20 cellular contexts compared by ENCODE assay signal in genomic region chr1:161009602-161010211, GRCh38. TPM values are rescaled to one million over a fixed set of nuclear protein-coding genes. Genes with fewer than 3 reads are reported as not detected.
A peak's percentile ranks its signal among the peaks of the same experiment; 100 is the strongest.
DNase-seq lines count a peak whose midpoint lies in the region; ATAC-seq, FAIRE-seq and TF ChIP-seq lines count a peak whose summit lies in the region.
"Had no signal": no experiment of that assay in that cellular context is flagged by ENCODE, and none has a peak within 500 bp of the region (broad histone marks: within the 10 kb centered on the region; RNA-seq: fewer than 3 reads in every experiment).

No MANE protein-coding gene starts in this region.

- 94% methylated on average over 7 of the region's 7 CpGs for WGBS in HepG2 (ENCODE audit: low lambda C conversion rate)
- 88% methylated on average over 7 of the region's 7 CpGs for WGBS in right lobe of liver (ENCODE audit: insufficient coverage, low coverage, low lambda C conversion rate, missing lambda C conversion rate)

- H3K9me3 ChIP-seq in HepG2 (ENCODE audit: low read length): no peaks in the 10 kb centered on the region
- no peaks in the 10 kb centered on the region for H3K9me3 ChIP-seq in right lobe of liver

- H3K4me3 Mint-ChIP-seq in activated T-helper 17 cell treated with anti-CD3 and anti-CD28 coated beads, Interleukin-2, amount 50 U/mL, for 72 hours: peak overlapping the region; percentile 28
- no peak overlapping the region for H3K4me3 Mint-ChIP-seq in mesothelial cell of epicardium
- H3K4me3 Mint-ChIP-seq: CD4-positive, alpha-beta memory T cell had no signal

- TF ChIP-seq EP300 in HepG2 (IDR thresholded peaks at IDR 0.05; ENCODE audit: low read depth in 2 of 2, low read length in 2 of 2) (no peak), HepG2 (CRISPR knock-in tag; IDR thresholded peaks at IDR 0.05; ENCODE audit: borderline replicate concordance) (no peak)

- BruUV-seq in HepG2 (replicated peaks; lab: Mats Ljungman, UMichigan): no TSS peak

- CTCF ChIA-PET in HepG2 (lab: Yijun Ruan, JAX; ENCODE audit: low intra/inter-chr PET ratio, low total read pairs): no interaction called here

- H3K27me3 ChIP-seq in HepG2 (ENCODE audit: control insufficient read depth in 1 of 2, insufficient read depth in 2 of 2, low read length in 2 of 2) (no peaks in the 10 kb centered on the region), right lobe of liver (no peaks in the 10 kb centered on the region)

- H4K20me1 ChIP-seq in HepG2 (ENCODE audit: insufficient read depth, low read length): no peaks in the 10 kb centered on the region

- H3K27me3 Mint-ChIP-seq in activated T-helper 17 cell treated with anti-CD3 and anti-CD28 coated beads, Interleukin-2, amount 50 U/mL, for 72 hours: no peaks in the 10 kb centered on the region
- H3K27me3 Mint-ChIP-seq in mesothelial cell of epicardium (ENCODE audit: low read depth): no peaks in the 10 kb centered on the region
- H3K27me3 Mint-ChIP-seq: CD4-positive, alpha-beta memory T cell had no signal

- no peak overlapping the region for H3K4me2 ChIP-seq in HepG2 (ENCODE audit: low read depth, low read length)
- H3K4me2 ChIP-seq: KMS-11 had no signal

- H3K4me1 Mint-ChIP-seq in activated T-helper 17 cell treated with anti-CD3 and anti-CD28 coated beads, Interleukin-2, amount 50 U/mL, for 72 hours: peaks cover 30% of the 10 kb centered on the region
- H3K4me1 Mint-ChIP-seq in mesothelial cell of epicardium: peaks cover 36% of the 10 kb centered on the region

- H3K27ac Mint-ChIP-seq in activated T-helper 17 cell treated with anti-CD3 and anti-CD28 coated beads, Interleukin-2, amount 50 U/mL, for 72 hours: peak overlapping the region; percentile 58
- peak overlapping the region; percentile 91 for H3K27ac Mint-ChIP-seq in mesothelial cell of epicardium

- H3K4me1 ChIP-seq in HepG2 (ENCODE audit: insufficient read depth, low read length) (peaks cover 32% of the 10 kb centered on the region), right lobe of liver (peaks cover 0 to 40% (median 18%) of the 10 kb centered on the region in 4 donors)

- H3K36me3 ChIP-seq in HepG2 (replicated peaks in 1 of 2; ENCODE audit: control insufficient read depth in 1 of 2, insufficient read depth in 2 of 2, low read length in 2 of 2) (peaks cover 0 to 4% of the 10 kb centered on the region in 2 experiments; a peak in 1 of 5 replicates), right lobe of liver (no peaks in the 10 kb centered on the region)

- ATAC-seq in HepG2: no peak
- no peak for ATAC-seq in right lobe of liver
- no peak for ATAC-seq in activated T-helper 17 cell treated with anti-CD3 and anti-CD28 coated beads, Interleukin-2, amount 50 U/mL, for 72 hours (replicated peaks)
- ATAC-seq: Panc1 had no signal

- H3K79me2 ChIP-seq in HepG2 (ENCODE audit: insufficient read depth, low read length): peaks cover 55% of the 10 kb centered on the region

- H3K4me3 ChIP-seq in HepG2 (replicated peaks in 1 of 3; ENCODE audit: insufficient read depth in 1 of 3, low read depth in 2 of 3, low read length in 3 of 3) (no peak overlapping the region), right lobe of liver (no peak overlapping the region)

- no peak for TF ChIP-seq POLR2A in HepG2 (IDR thresholded peaks at IDR 0.05; ENCODE audit: insufficient read depth in 1 of 2, low read depth in 2 of 2, low read length in 2 of 2)
- TF ChIP-seq POLR2A in right lobe of liver (IDR thresholded peaks at IDR 0.05): no peak

- POLR2A ChIA-PET in HepG2 (lab: Yijun Ruan, JAX): no interaction called here

- H3K27ac ChIP-seq in HepG2 (ENCODE audit: extremely low read length, insufficient read depth, low read length) (no peak overlapping the region), right lobe of liver (peak overlapping the region in 1 of 3 donors; percentile 2)
- H3K27ac ChIP-seq: HL-60, KMS-11 had no signal

- DNase-seq in HepG2 (ENCODE audit: low spot score): no peak
- DNase-seq in right lobe of liver: no peak
- DNase-seq in mesothelial cell of epicardium (ENCODE audit: low spot score in 2 of 2, unreplicated experiment in 2 of 2): no peak
- no peak for DNase-seq in NCI-H82 (lab: John Stamatoyannopoulos, UW)
- no peak for DNase-seq in D721Med (ENCODE audit: insufficient read length, low spot score)
- no peak for DNase-seq in NCI-H1436 treated with DMSO at 0.1 percent for 48 hours (lab: John Stamatoyannopoulos, UW)
- DNase-seq: ACHN; CD4-positive, alpha-beta memory T cell; DND-41; GDM1; GOT3; NCI-H1105 treated with DMSO at 0.1 percent for 48 hours; NCI-H187 treated with DMSO at 0.1 percent for 48 hours; NCI-H446; SHP77 had no signal

- peaks cover 37% of the 10 kb centered on the region for H3K36me3 Mint-ChIP-seq in activated T-helper 17 cell treated with anti-CD3 and anti-CD28 coated beads, Interleukin-2, amount 50 U/mL, for 72 hours (ENCODE audit: low read depth)
- H3K36me3 Mint-ChIP-seq in mesothelial cell of epicardium: peaks cover 2% of the 10 kb centered on the region
- H3K36me3 Mint-ChIP-seq: CD4-positive, alpha-beta memory T cell had no signal

- TF ChIP-seq CTCF in HepG2 (CRISPR knock-in tag; IDR thresholded peaks at IDR 0.05) (no peak), right lobe of liver (IDR thresholded peaks at IDR 0.05) (no peak), mesothelial cell of epicardium (IDR thresholded peaks at IDR 0.05; ENCODE audit: unreplicated experiment) (no peak), D721Med (IDR thresholded peaks at IDR 0.05; ENCODE audit: insufficient read depth, missing control alignments) (no peak)

- H3K9ac ChIP-seq in HepG2 (ENCODE audit: insufficient read depth, low read depth, low read length): no peak overlapping the region
- H3K9ac ChIP-seq: KMS-11 had no signal

- intact Hi-C loops in HepG2 (cut with micrococcal nuclease; ENCODE audit: unreplicated experiment): no loop called here
- intact Hi-C loops in right lobe of liver (cut with DNase I): no loop called here

- H2AFZ ChIP-seq in HepG2 (ENCODE audit: low read length): no peak overlapping the region

- no peaks in the 10 kb centered on the region for H3K9me3 Mint-ChIP-seq in activated T-helper 17 cell treated with anti-CD3 and anti-CD28 coated beads, Interleukin-2, amount 50 U/mL, for 72 hours
- no peaks in the 10 kb centered on the region for H3K9me3 Mint-ChIP-seq in mesothelial cell of epicardium
- H3K9me3 Mint-ChIP-seq: CD4-positive, alpha-beta memory T cell had no signal

- in situ Hi-C loops in HepG2 (cut with HindIII; ENCODE audit: extremely low pct_ligation_motif_present, low pct_unique_long_range_greater_than_20kb): no loop called here

- FAIRE-seq in HepG2 (lab: Jason Lieb, UNC) (no peak), D721Med (lab: Jason Lieb, UNC) (no peak)
- FAIRE-seq: GM12892 had no signal

- TF ChIP-seq RAD21 in HepG2 (CRISPR knock-in tag; IDR thresholded peaks at IDR 0.05): no peak

RNA-seq across cellular contexts. Expression of gene F11R, which starts 11.2 kb away (rescaled TPM):
- total RNA-seq in HepG2 (2016; rRNA removed; fragmentation: Illumina TruSeq; extraction: Trizol): 41.4 and 95.8 TPM in 2 replicates
- total RNA-seq in HepG2 (2016; cell fraction: cytosol; rRNA removed; fragmentation: Illumina TruSeq; extraction: Trizol; ENCODE audit: low read depth): 4.5 and 5.4 TPM in 2 replicates
- total RNA-seq in HepG2 (2016; cell fraction: insoluble cytoplasmic fraction; rRNA removed; fragmentation: Illumina TruSeq; extraction: Trizol): 42.0 and 91.4 TPM in 2 replicates
- total RNA-seq in HepG2 (2016; cell fraction: membrane; rRNA removed; fragmentation: Illumina TruSeq; extraction: Trizol): 13.3 and 15.6 TPM in 2 replicates
- 73.4 and 78.1 TPM in 2 replicates for total RNA-seq in HepG2 (2016; cell fraction: nucleus; rRNA removed; fragmentation: Illumina TruSeq; extraction: Trizol)
- 105 and 145 TPM in 2 replicates for polyA plus RNA-seq in HepG2 (2011; rRNA removed)
- polyA plus RNA-seq in HepG2 (2011; cell fraction: cytosol; rRNA removed): 97.9 and 106 TPM in 2 replicates
- 65.0 and 70.1 TPM in 2 replicates for polyA plus RNA-seq in HepG2 (2011; cell fraction: nucleus; rRNA removed)
- 48.5 and 60.7 TPM in 2 replicates for polyA plus RNA-seq in HepG2 (2012)
- polyA plus RNA-seq in HepG2 (2016; cell fraction: cytosol; fragmentation: Illumina TruSeq; extraction: Trizol; ENCODE audit: low read depth): 4.5 and 4.7 TPM in 2 replicates
- 24.5 and 27.5 TPM in 2 replicates for polyA plus RNA-seq in HepG2 (2016; cell fraction: insoluble cytoplasmic fraction; fragmentation: Illumina TruSeq; extraction: Trizol; ENCODE audit: low read depth)
- polyA plus RNA-seq in HepG2 (2016; cell fraction: membrane; fragmentation: Illumina TruSeq; extraction: Trizol; ENCODE audit: low read depth): 8.6 and 9.1 TPM in 2 replicates
- polyA plus RNA-seq in HepG2 (2016; cell fraction: nucleus; fragmentation: Illumina TruSeq; extraction: Trizol; ENCODE audit: insufficient read depth, low read depth): 69.9 and 80.4 TPM in 2 replicates
- 95.1 and 327 TPM in 2 replicates for polyA minus RNA-seq in HepG2 (2011; rRNA and poly(A)+ RNA removed; ENCODE audit: low replicate concordance)
- 74.7 and 90.1 TPM in 2 replicates for polyA minus RNA-seq in HepG2 (2011; cell fraction: cytosol; rRNA and poly(A)+ RNA removed)
- polyA minus RNA-seq in HepG2 (2011; cell fraction: nucleus; rRNA and poly(A)+ RNA removed): 27.6 and 39.4 TPM in 2 replicates
- total RNA-seq in right lobe of liver: 100 to 1,000 TPM in 1 of 6 experiments, 10 to 100 TPM in 5; 48.3 to 119 (median 65.3) TPM
- 100 to 1,000 TPM in 1 of 2 donors, 10 to 100 TPM in 1; 13.0 to 110 TPM for total RNA-seq in activated T-helper 17 cell treated with anti-CD3 and anti-CD28 coated beads, Interleukin-2, amount 50 U/mL, for 72 hours
- 114 to 132 TPM (median 122 TPM) in 3 replicates for total RNA-seq in mesothelial cell of epicardium

RNA-seq across cellular contexts. Expression of gene TSTD1, which starts 29.1 kb away (rescaled TPM):
- total RNA-seq in HepG2 (2016; rRNA removed; fragmentation: Illumina TruSeq; extraction: Trizol) (0.31 TPM in 1 of 2 replicates, not detected in the other), right lobe of liver (10 to 100 TPM; 16.3 to 60.8 (median 28.3) TPM), mesothelial cell of epicardium (53.2 to 60.3 TPM (median 53.7 TPM) in 3 replicates)
- not detected in 2 replicates for total RNA-seq in HepG2 (2016; cell fraction: cytosol; rRNA removed; fragmentation: Illumina TruSeq; extraction: Trizol; ENCODE audit: low read depth)
- 0.22 TPM in 1 of 2 replicates, not detected in the other for total RNA-seq in HepG2 (2016; cell fraction: insoluble cytoplasmic fraction; rRNA removed; fragmentation: Illumina TruSeq; extraction: Trizol)
- total RNA-seq in HepG2 (2016; cell fraction: membrane; rRNA removed; fragmentation: Illumina TruSeq; extraction: Trizol): not detected in 2 replicates
- 0.99 TPM in 1 of 2 replicates, not detected in the other for total RNA-seq in HepG2 (2016; cell fraction: nucleus; rRNA removed; fragmentation: Illumina TruSeq; extraction: Trizol)
- 0.15 TPM in 1 of 2 replicates, not detected in the other for polyA plus RNA-seq in HepG2 (2011; rRNA removed)
- not detected in 2 replicates for polyA plus RNA-seq in HepG2 (2011; cell fraction: cytosol; rRNA removed)
- 0.55 and 0.79 TPM in 2 replicates for polyA plus RNA-seq in HepG2 (2011; cell fraction: nucleus; rRNA removed)
- polyA plus RNA-seq in HepG2 (2012): not detected in 2 replicates
- polyA plus RNA-seq in HepG2 (2016; cell fraction: cytosol; fragmentation: Illumina TruSeq; extraction: Trizol; ENCODE audit: low read depth): not detected in 2 replicates
- polyA plus RNA-seq in HepG2 (2016; cell fraction: insoluble cytoplasmic fraction; fragmentation: Illumina TruSeq; extraction: Trizol; ENCODE audit: low read depth): not detected in 2 replicates
- not detected in 2 replicates for polyA plus RNA-seq in HepG2 (2016; cell fraction: membrane; fragmentation: Illumina TruSeq; extraction: Trizol; ENCODE audit: low read depth)
- not detected in 2 replicates for polyA plus RNA-seq in HepG2 (2016; cell fraction: nucleus; fragmentation: Illumina TruSeq; extraction: Trizol; ENCODE audit: insufficient read depth, low read depth)
- 0.28 and 1.2 TPM in 2 replicates for polyA minus RNA-seq in HepG2 (2011; rRNA and poly(A)+ RNA removed; ENCODE audit: low replicate concordance)
- not detected in 2 replicates for polyA minus RNA-seq in HepG2 (2011; cell fraction: cytosol; rRNA and poly(A)+ RNA removed)
- polyA minus RNA-seq in HepG2 (2011; cell fraction: nucleus; rRNA and poly(A)+ RNA removed): 0.87 and 1.2 TPM in 2 replicates
- 100 to 1,000 TPM in 1 of 2 donors, 10 to 100 TPM in 1; 38.7 to 119 TPM for total RNA-seq in activated T-helper 17 cell treated with anti-CD3 and anti-CD28 coated beads, Interleukin-2, amount 50 U/mL, for 72 hours

RNA-seq across cellular contexts. Expression of gene USF1, which starts 36.1 kb away (rescaled TPM):
- total RNA-seq in HepG2 (2016; rRNA removed; fragmentation: Illumina TruSeq; extraction: Trizol) (32.2 and 39.4 TPM in 2 replicates), right lobe of liver (10 to 100 TPM; 25.5 to 34.3 (median 28.1) TPM), mesothelial cell of epicardium (66.4 to 68.0 TPM (median 66.6 TPM) in 3 replicates)
- 10.2 and 10.9 TPM in 2 replicates for total RNA-seq in HepG2 (2016; cell fraction: cytosol; rRNA removed; fragmentation: Illumina TruSeq; extraction: Trizol; ENCODE audit: low read depth)
- 35.2 and 38.6 TPM in 2 replicates for total RNA-seq in HepG2 (2016; cell fraction: insoluble cytoplasmic fraction; rRNA removed; fragmentation: Illumina TruSeq; extraction: Trizol)
- 21.9 and 22.5 TPM in 2 replicates for total RNA-seq in HepG2 (2016; cell fraction: membrane; rRNA removed; fragmentation: Illumina TruSeq; extraction: Trizol)
- 36.9 and 43.8 TPM in 2 replicates for total RNA-seq in HepG2 (2016; cell fraction: nucleus; rRNA removed; fragmentation: Illumina TruSeq; extraction: Trizol)
- polyA plus RNA-seq in HepG2 (2011; rRNA removed): 26.9 and 40.0 TPM in 2 replicates
- 13.4 and 14.2 TPM in 2 replicates for polyA plus RNA-seq in HepG2 (2011; cell fraction: cytosol; rRNA removed)
- 155 and 169 TPM in 2 replicates for polyA plus RNA-seq in HepG2 (2011; cell fraction: nucleus; rRNA removed)
- 15.0 and 18.0 TPM in 2 replicates for polyA plus RNA-seq in HepG2 (2012)
- polyA plus RNA-seq in HepG2 (2016; cell fraction: cytosol; fragmentation: Illumina TruSeq; extraction: Trizol; ENCODE audit: low read depth): 5.6 and 6.8 TPM in 2 replicates
- polyA plus RNA-seq in HepG2 (2016; cell fraction: insoluble cytoplasmic fraction; fragmentation: Illumina TruSeq; extraction: Trizol; ENCODE audit: low read depth): 25.5 and 27.5 TPM in 2 replicates
- polyA plus RNA-seq in HepG2 (2016; cell fraction: membrane; fragmentation: Illumina TruSeq; extraction: Trizol; ENCODE audit: low read depth): 12.4 and 13.2 TPM in 2 replicates
- 90.2 and 94.9 TPM in 2 replicates for polyA plus RNA-seq in HepG2 (2016; cell fraction: nucleus; fragmentation: Illumina TruSeq; extraction: Trizol; ENCODE audit: insufficient read depth, low read depth)
- 71.6 and 214 TPM in 2 replicates for polyA minus RNA-seq in HepG2 (2011; rRNA and poly(A)+ RNA removed; ENCODE audit: low replicate concordance)
- 13.4 and 14.8 TPM in 2 replicates for polyA minus RNA-seq in HepG2 (2011; cell fraction: cytosol; rRNA and poly(A)+ RNA removed)
- 21.8 and 24.0 TPM in 2 replicates for polyA minus RNA-seq in HepG2 (2011; cell fraction: nucleus; rRNA and poly(A)+ RNA removed)
- total RNA-seq in activated T-helper 17 cell treated with anti-CD3 and anti-CD28 coated beads, Interleukin-2, amount 50 U/mL, for 72 hours: 10 to 100 TPM; 51.6 to 66.9 TPM

RNA-seq across cellular contexts. Expression of gene ITLN2, which starts 55.1 kb away (rescaled TPM):
- total RNA-seq in HepG2 (2016; rRNA removed; fragmentation: Illumina TruSeq; extraction: Trizol) (not detected in 2 replicates), right lobe of liver (under 1 TPM in 3 of 6 experiments, not detected in 3; 0.29 to 0.33 (median 0.32) TPM), mesothelial cell of epicardium (0.41 to 0.80 TPM (median 0.72 TPM) in 3 replicates)
- total RNA-seq in HepG2 (2016; cell fraction: cytosol; rRNA removed; fragmentation: Illumina TruSeq; extraction: Trizol; ENCODE audit: low read depth): not detected in 2 replicates
- total RNA-seq in HepG2 (2016; cell fraction: insoluble cytoplasmic fraction; rRNA removed; fragmentation: Illumina TruSeq; extraction: Trizol): not detected in 2 replicates
- total RNA-seq in HepG2 (2016; cell fraction: membrane; rRNA removed; fragmentation: Illumina TruSeq; extraction: Trizol): not detected in 2 replicates
- not detected in 2 replicates for total RNA-seq in HepG2 (2016; cell fraction: nucleus; rRNA removed; fragmentation: Illumina TruSeq; extraction: Trizol)
- not detected in 2 replicates for polyA plus RNA-seq in HepG2 (2011; rRNA removed)
- not detected in 2 replicates for polyA plus RNA-seq in HepG2 (2011; cell fraction: cytosol; rRNA removed)
- not detected in 2 replicates for polyA plus RNA-seq in HepG2 (2011; cell fraction: nucleus; rRNA removed)
- not detected in 2 replicates for polyA plus RNA-seq in HepG2 (2012)
- polyA plus RNA-seq in HepG2 (2016; cell fraction: cytosol; fragmentation: Illumina TruSeq; extraction: Trizol; ENCODE audit: low read depth): not detected in 2 replicates
- not detected in 2 replicates for polyA plus RNA-seq in HepG2 (2016; cell fraction: insoluble cytoplasmic fraction; fragmentation: Illumina TruSeq; extraction: Trizol; ENCODE audit: low read depth)
- polyA plus RNA-seq in HepG2 (2016; cell fraction: membrane; fragmentation: Illumina TruSeq; extraction: Trizol; ENCODE audit: low read depth): not detected in 2 replicates
- polyA plus RNA-seq in HepG2 (2016; cell fraction: nucleus; fragmentation: Illumina TruSeq; extraction: Trizol; ENCODE audit: insufficient read depth, low read depth): not detected in 2 replicates
- polyA minus RNA-seq in HepG2 (2011; rRNA and poly(A)+ RNA removed; ENCODE audit: low replicate concordance): not detected in 2 replicates
- polyA minus RNA-seq in HepG2 (2011; cell fraction: cytosol; rRNA and poly(A)+ RNA removed): not detected in 2 replicates
- not detected in 2 replicates for polyA minus RNA-seq in HepG2 (2011; cell fraction: nucleus; rRNA and poly(A)+ RNA removed)
- not detected for total RNA-seq in activated T-helper 17 cell treated with anti-CD3 and anti-CD28 coated beads, Interleukin-2, amount 50 U/mL, for 72 hours
- total RNA-seq: CD4-positive, alpha-beta memory T cell had no signal
- polyA plus RNA-seq: CD4-positive, alpha-beta memory T cell had no signal

RNA-seq across cellular contexts. Expression of gene ARHGAP30, which starts 60.0 kb away (rescaled TPM):
- total RNA-seq in HepG2 (2016; rRNA removed; fragmentation: Illumina TruSeq; extraction: Trizol): 0.20 TPM in 1 of 2 replicates, not detected in the other
- not detected in 2 replicates for total RNA-seq in HepG2 (2016; cell fraction: cytosol; rRNA removed; fragmentation: Illumina TruSeq; extraction: Trizol; ENCODE audit: low read depth)
- 0.07 and 0.37 TPM in 2 replicates for total RNA-seq in HepG2 (2016; cell fraction: insoluble cytoplasmic fraction; rRNA removed; fragmentation: Illumina TruSeq; extraction: Trizol)
- total RNA-seq in HepG2 (2016; cell fraction: membrane; rRNA removed; fragmentation: Illumina TruSeq; extraction: Trizol): not detected in 2 replicates
- 0.16 and 0.34 TPM in 2 replicates for total RNA-seq in HepG2 (2016; cell fraction: nucleus; rRNA removed; fragmentation: Illumina TruSeq; extraction: Trizol)
- 0.13 and 0.17 TPM in 2 replicates for polyA plus RNA-seq in HepG2 (2011; rRNA removed)
- polyA plus RNA-seq in HepG2 (2011; cell fraction: cytosol; rRNA removed): 0.04 and 0.05 TPM in 2 replicates
- polyA plus RNA-seq in HepG2 (2011; cell fraction: nucleus; rRNA removed): 0.61 and 0.68 TPM in 2 replicates
- polyA plus RNA-seq in HepG2 (2012): 0.16 and 0.21 TPM in 2 replicates
- 0.03 TPM in 1 of 2 replicates, not detected in the other for polyA plus RNA-seq in HepG2 (2016; cell fraction: cytosol; fragmentation: Illumina TruSeq; extraction: Trizol; ENCODE audit: low read depth)
- polyA plus RNA-seq in HepG2 (2016; cell fraction: insoluble cytoplasmic fraction; fragmentation: Illumina TruSeq; extraction: Trizol; ENCODE audit: low read depth): 0.07 and 0.09 TPM in 2 replicates
- 0.03 and 0.05 TPM in 2 replicates for polyA plus RNA-seq in HepG2 (2016; cell fraction: membrane; fragmentation: Illumina TruSeq; extraction: Trizol; ENCODE audit: low read depth)
- 0.46 and 0.75 TPM in 2 replicates for polyA plus RNA-seq in HepG2 (2016; cell fraction: nucleus; fragmentation: Illumina TruSeq; extraction: Trizol; ENCODE audit: insufficient read depth, low read depth)
- 0.02 and 0.09 TPM in 2 replicates for polyA minus RNA-seq in HepG2 (2011; rRNA and poly(A)+ RNA removed; ENCODE audit: low replicate concordance)
- polyA minus RNA-seq in HepG2 (2011; cell fraction: cytosol; rRNA and poly(A)+ RNA removed): not detected in 2 replicates
- polyA minus RNA-seq in HepG2 (2011; cell fraction: nucleus; rRNA and poly(A)+ RNA removed): 0.13 and 1.2 TPM in 2 replicates
- 1 to 10 TPM; 2.8 to 7.4 (median 3.6) TPM for total RNA-seq in right lobe of liver
- total RNA-seq in activated T-helper 17 cell treated with anti-CD3 and anti-CD28 coated beads, Interleukin-2, amount 50 U/mL, for 72 hours: 100 to 1,000 TPM; 180 to 207 TPM
- 1.4 to 1.9 TPM (median 1.6 TPM) in 3 replicates for total RNA-seq in mesothelial cell of epicardium

Comparison
In these comparisons a context has a peak if more than half of its experiments do, and no peak if none do; other contexts are left out.
1. RNA of gene TSTD1, which starts 29.1 kb away (total RNA-seq): 38.7 to 119 TPM in activated T-helper 17 cell treated with anti-CD3 and anti-CD28 coated beads, Interleukin-2, amount 50 U/mL, for 72 hours, 53.2 to 60.3 TPM in mesothelial cell of epicardium and 16.3 to 60.8 TPM in right lobe of liver; 0.22 to 0.99 TPM in HepG2; every median in the first group is over 4 times any median in the second.